2 cellular contexts compared by ENCODE assay signal in genomic region chrX:130024127-130024526, GRCh38.
TF ChIP-seq lines count a peak whose summit lies in the region.

No MANE protein-coding gene starts in this region.

TF ChIP-seq in liver, 16 proteins besides CTCF, POLR2A, EP300 and RAD21 (continued from another document):
- TF ChIP-seq REST (IDR thresholded peaks at IDR 0.05): no peak

TF ChIP-seq in HepG2, 621 proteins besides CTCF, POLR2A, EP300 and RAD21 (continued from another document):
- TF ChIP-seq ZBTB33 (CRISPR knock-in tag; IDR thresholded peaks at IDR 0.05) (no peak), FOSL2 (CRISPR knock-in tag; IDR thresholded peaks at IDR 0.05) (no peak), SOX6 (IDR thresholded peaks at IDR 0.05) (no peak), SOX6 (CRISPR knock-in tag; IDR thresholded peaks at IDR 0.05) (no peak), SNRNP70 (IDR thresholded peaks at IDR 0.05; ENCODE audit: low read depth, low read length) (no peak), DNMT1 (CRISPR knock-in tag; IDR thresholded peaks at IDR 0.05) (no peak), ZNF784 (CRISPR knock-in tag; IDR thresholded peaks at IDR 0.05; ENCODE audit: borderline replicate concordance) (no peak), ZNF20 (CRISPR knock-in tag; IDR thresholded peaks at IDR 0.05) (no peak), ZNF562 (CRISPR knock-in tag; IDR thresholded peaks at IDR 0.05; ENCODE audit: borderline replicate concordance) (no peak), ZBTB40 (IDR thresholded peaks at IDR 0.05) (no peak), ZBTB40 (CRISPR knock-in tag; IDR thresholded peaks at IDR 0.05) (no peak), AHR (CRISPR knock-in tag; IDR thresholded peaks at IDR 0.05) (no peak), MYNN (CRISPR knock-in tag; IDR thresholded peaks at IDR 0.05; ENCODE audit: low read depth) (no peak), U2AF2 (IDR thresholded peaks at IDR 0.05; ENCODE audit: low read depth, low read length) (no peak), ZBED4 (CRISPR knock-in tag; IDR thresholded peaks at IDR 0.05; ENCODE audit: borderline replicate concordance) (no peak), ZNF17 (CRISPR knock-in tag; IDR thresholded peaks at IDR 0.05) (no peak), CCDC6 (CRISPR knock-in tag; IDR thresholded peaks at IDR 0.05) (no peak)
